ENCODE assay signal across 19 cellular contexts in the genomic region with DNA sequence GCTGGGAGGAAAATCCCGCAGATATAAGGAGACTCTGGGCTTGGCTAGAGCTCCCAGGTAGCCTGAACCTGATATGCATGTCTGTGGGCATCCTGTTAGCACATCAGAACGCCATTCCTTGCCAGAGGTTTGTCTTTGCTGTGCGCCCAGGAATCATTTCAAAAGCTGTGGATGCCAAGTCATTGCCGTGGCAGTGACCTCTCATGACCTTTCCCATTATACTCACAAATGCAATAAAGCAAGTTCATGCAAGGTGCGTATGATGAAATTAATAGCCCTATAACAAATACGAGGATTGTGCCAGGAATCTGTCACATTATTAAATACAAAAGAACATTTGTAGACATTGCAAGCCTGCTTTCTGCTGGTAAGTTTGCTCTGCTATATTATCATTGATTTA.
A peak's percentile ranks its signal among the peaks of the same experiment; 100 is the strongest.
DNase-seq lines count a peak whose midpoint lies in the region; ATAC-seq and TF ChIP-seq lines count a peak whose summit lies in the region.
"Had no signal": no experiment of that assay in that cellular context is flagged by ENCODE, and none has a peak within 500 bp of the region (broad histone marks: within the 10 kb centered on the region; RNA-seq: fewer than 3 reads in every experiment).

No MANE protein-coding gene starts in this region.

- H3K4me3 ChIP-seq in retinal pigment epithelial cell (ENCODE audit: low read length) (no peak overlapping the region), uterus (no peak overlapping the region), OCI-LY7 (ENCODE audit: low read depth, low read length, poor library complexity, severe bottlenecking) (no peak overlapping the region)
- H3K4me3 ChIP-seq: Peyer's patch, skin epidermis, vagina had no signal

- intact Hi-C loops in uterus (cut with DNase I; ENCODE audit: low total_unique reads) (no loop called here), OCI-LY7 (cut with micrococcal nuclease; ENCODE audit: unreplicated experiment) (no loop called here)

- peak; percentile 51 for DNase-seq in NCI-H748 (lab: John Stamatoyannopoulos, UW; ENCODE audit: unreplicated experiment)
- no peak for DNase-seq in NCI-H748 treated with DMSO at 0.1 percent for 48 hours (lab: John Stamatoyannopoulos, UW)
- peak; percentile 89 for DNase-seq in NCI-H2029 treated with DMSO at 0.1 percent for 48 hours (lab: John Stamatoyannopoulos, UW)
- DNase-seq in retinal pigment epithelial cell (ENCODE audit: low read depth) = peak; percentile 69
- DNase-seq in left lobe of liver (ENCODE audit: low spot score) = no peak
- no peak for DNase-seq in uterus
- DNase-seq in OCI-LY7 (ENCODE audit: low spot score) = no peak
- DNase-seq: activated CD4-positive, alpha-beta T cell treated with anti-CD3 and anti-CD28 coated beads for 1 hour; activated CD8-positive, alpha-beta memory T cell treated with anti-CD3 and anti-CD28 coated beads, Interleukin-2, amount 50 U/mL, for 48 hours; activated naive CD4-positive, alpha-beta T cell treated with anti-CD3 and anti-CD28 coated beads, Interleukin-2, amount 50 U/mL, for 16 hours; CD4-positive, alpha-beta T cell; foreskin melanocyte; NCI-H187 treated with DMSO at 0.1 percent for 48 hours; stimulated activated naive CD8-positive, alpha-beta T cell treated with anti-CD3 and anti-CD28 coated beads, Interleukin-15, Interleukin-2, amounts not matched to agents 100 U/mL and 50 U/mL, for 24 hours; T-helper 17 cell had no signal

- POLR2A ChIA-PET in OCI-LY7 (lab: Charles Lee) = interaction anchor here (0.6 to 0.7 kb wide), 2 partner anchors 583 to 1291 kb away, joined by 3 to 4 read pairs; no protein-coding TSS in a partner anchor

- no peak for ATAC-seq in left lobe of liver
- ATAC-seq: stimulated activated naive CD8-positive, alpha-beta T cell treated with anti-CD3 and anti-CD28 coated beads, Interleukin-15, Interleukin-2, amounts not matched to agents 100 U/mL and 50 U/mL, for 24 hours; T-helper 17 cell had no signal

- H2AFZ ChIP-seq in OCI-LY7 (ENCODE audit: low read length) = no peak overlapping the region

- H4K20me1 ChIP-seq in OCI-LY7 (ENCODE audit: insufficient read depth, low read length) = no peaks in the 10 kb centered on the region

- no peaks in the 10 kb centered on the region for H3K27me3 ChIP-seq in uterus
- H3K27me3 ChIP-seq: Peyer's patch, vagina had no signal

- H3K36me3 ChIP-seq in uterus (no peaks in the 10 kb centered on the region), OCI-LY7 (ENCODE audit: insufficient read depth, low read length) (no peaks in the 10 kb centered on the region)
- H3K36me3 ChIP-seq: Peyer's patch, vagina had no signal

- peak overlapping the region; percentile 94 for H3K27ac ChIP-seq in VCaP
- no peak overlapping the region for H3K27ac ChIP-seq in uterus
- no peak overlapping the region for H3K27ac ChIP-seq in OCI-LY7 (ENCODE audit: low read depth, low read length, poor library complexity, severe bottlenecking)
- H3K27ac ChIP-seq: Peyer's patch, vagina had no signal

- BruUV-seq in OCI-LY7 (replicated peaks; lab: Mats Ljungman, UMichigan) = no TSS peak

- TF ChIP-seq CTCF in VCaP (conservative IDR thresholded peaks at IDR 0.05) = no peak
- no peak for TF ChIP-seq CTCF in retinal pigment epithelial cell (conservative IDR thresholded peaks at IDR 0.05; ENCODE audit: low read depth, low read length)
- TF ChIP-seq CTCF in uterus (IDR thresholded peaks at IDR 0.05) = no peak
- TF ChIP-seq CTCF in OCI-LY7 (conservative IDR thresholded peaks at IDR 0.05; ENCODE audit: low read length) = no peak

- H3K4me2 ChIP-seq in OCI-LY7 (ENCODE audit: low read length) = no peak overlapping the region

- H3K9me3 ChIP-seq in uterus (no peaks in the 10 kb centered on the region), OCI-LY7 (ENCODE audit: low read length) (no peaks in the 10 kb centered on the region)
- H3K9me3 ChIP-seq: Peyer's patch, vagina had no signal

- no peaks in the 10 kb centered on the region for H3K79me2 ChIP-seq in OCI-LY7 (ENCODE audit: insufficient read depth, low read depth, low read length)

- H3K9me2 ChIP-seq in OCI-LY7 (ENCODE audit: insufficient read depth, low read length) = no peaks in the 10 kb centered on the region

- no peaks in the 10 kb centered on the region for H3K4me1 ChIP-seq in uterus
- no peaks in the 10 kb centered on the region for H3K4me1 ChIP-seq in OCI-LY7 (ENCODE audit: insufficient read depth, low read length, poor library complexity, severe bottlenecking)
- H3K4me1 ChIP-seq: Peyer's patch had no signal

- CTCF ChIA-PET in OCI-LY7 (lab: Charles Lee; ENCODE audit: unreplicated experiment) = no interaction called here

- no peak for TF ChIP-seq POLR2A in uterus (IDR thresholded peaks at IDR 0.05)

Comparison
In these comparisons a context has a peak if more than half of its experiments do, and no peak if none do; other contexts are left out.
1. DNase-seq: peak in NCI-H748 (single experiment), NCI-H2029 treated with DMSO at 0.1 percent for 48 hours (single experiment) and retinal pigment epithelial cell (single experiment); none in NCI-H748 treated with DMSO at 0.1 percent for 48 hours (single experiment), left lobe of liver (single experiment), uterus (0 of 2) and OCI-LY7 (single experiment).